Comparison of ENCODE assay signal across 23 cellular contexts in the genomic region with DNA sequence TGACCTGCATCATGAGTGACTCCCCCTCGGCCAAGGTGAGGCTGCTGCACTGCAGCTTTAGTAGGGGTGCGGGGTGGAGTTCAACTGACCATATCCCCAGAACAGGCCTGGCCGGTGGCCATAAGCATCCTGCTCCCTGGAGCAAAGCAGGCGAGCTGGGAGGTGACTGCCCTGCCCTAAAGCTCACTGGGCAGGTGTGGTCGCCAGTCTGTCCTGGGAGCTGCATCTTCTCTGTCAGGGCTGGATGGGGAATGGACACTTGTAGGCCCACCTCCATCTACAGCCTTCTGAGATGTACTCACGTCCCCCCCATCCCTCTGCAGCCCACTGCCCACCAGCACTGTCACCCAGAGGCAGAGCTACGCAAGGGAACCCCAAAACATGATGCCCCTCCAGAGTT. TPM values are rescaled to one million over a fixed set of nuclear protein-coding genes. Genes with fewer than 3 reads are reported as not detected.
DNase-seq lines count a peak whose midpoint lies in the region; ATAC-seq and TF ChIP-seq lines count a peak whose summit lies in the region.
"Had no signal": no experiment of that assay in that cellular context is flagged by ENCODE, and none has a peak within 500 bp of the region (broad histone marks: within the 10 kb centered on the region; RNA-seq: fewer than 3 reads in every experiment).

No MANE protein-coding gene starts in this region.

- no peak overlapping the region for H3K27ac ChIP-seq in left ventricle myocardium inferior (replicated peaks)
- 0 out of 2 replicates have a peak overlapping the region, but pooled peaks have one; percentile 20 for H3K27ac ChIP-seq in DND-41 (ENCODE audit: low read length)
- H3K27ac ChIP-seq in lower lobe of right lung = no peak overlapping the region
- no peak overlapping the region for H3K27ac ChIP-seq in osteoblast (ENCODE audit: low read depth, low read length)
- H3K27ac ChIP-seq in esophagus squamous epithelium = no peak overlapping the region
- H3K27ac ChIP-seq: A549, GM23248 had no signal

- WGBS in esophagus squamous epithelium, 2 donors = 75 to 86% methylated on average over 2 to 6 of the region's 7 CpGs

- no peaks in the 10 kb centered on the region for H3K27me3 Mint-ChIP-seq in activated T-helper 2 cell treated with anti-CD3 and anti-CD28 coated beads, Interferon-gamma antibody, Interleukin-2, Interleukin-4, amounts not matched to agents 10 μg/mL and 5 μg/mL and 100 μg/mL, durations not matched to agents 14 hours and 24 hours and 36 hours (ENCODE audit: low read depth)
- H3K27me3 Mint-ChIP-seq: CD4-positive, alpha-beta memory T cell had no signal

- H3K9ac ChIP-seq in DND-41 (ENCODE audit: low read depth, low read length) = no peak overlapping the region
- H3K9ac ChIP-seq: BLaER1 treated with 17β-estradiol and CSF1 and Interleukin-3, amounts not matched to agents 10 nM and 100 nM; GM23248 had no signal

- H3K4me2 ChIP-seq in DND-41 (ENCODE audit: insufficient read depth, low read length) (no peak overlapping the region), osteoblast (ENCODE audit: insufficient read depth, low read length) (no peak overlapping the region)
- H3K4me2 ChIP-seq: A549 had no signal

- H3K4me3 ChIP-seq in left ventricle myocardium inferior = no peak overlapping the region
- no peak overlapping the region for H3K4me3 ChIP-seq in DND-41 (ENCODE audit: low read depth in 1 of 2, low read length in 2 of 2)
- H3K4me3 ChIP-seq in lower lobe of right lung = no peak overlapping the region
- H3K4me3 ChIP-seq in osteoblast (ENCODE audit: insufficient read depth, low read length) = no peak overlapping the region
- H3K4me3 ChIP-seq in esophagus squamous epithelium = no peak overlapping the region
- H3K4me3 ChIP-seq: A549; BLaER1 treated with 17β-estradiol and CSF1 and Interleukin-3, amounts not matched to agents 10 nM and 100 nM; GM23248 had no signal

- H3K36me3 Mint-ChIP-seq in activated T-helper 2 cell treated with anti-CD3 and anti-CD28 coated beads, Interferon-gamma antibody, Interleukin-2, Interleukin-4, amounts not matched to agents 10 μg/mL and 5 μg/mL and 100 μg/mL, durations not matched to agents 14 hours and 24 hours and 36 hours (ENCODE audit: low read depth) = peaks cover 54% of the 10 kb centered on the region

- peaks cover 17% of the 10 kb centered on the region for H3K4me1 Mint-ChIP-seq in activated T-helper 2 cell treated with anti-CD3 and anti-CD28 coated beads, Interferon-gamma antibody, Interleukin-2, Interleukin-4, amounts not matched to agents 10 μg/mL and 5 μg/mL and 100 μg/mL, durations not matched to agents 14 hours and 24 hours and 36 hours (ENCODE audit: low read depth)

- peak; percentile 54 for DNase-seq in Right ventricle myocardium inferior (ENCODE audit: missing footprints)
- no peak for DNase-seq in left ventricle myocardium inferior
- no peak for DNase-seq in DND-41
- peak; percentile 16 for DNase-seq in lower lobe of right lung
- DNase-seq in osteoblast (ENCODE audit: insufficient read length, low spot score, missing footprints) = peak; percentile 81
- DNase-seq in activated T-helper 2 cell treated with anti-CD3 and anti-CD28 coated beads, Interferon-gamma antibody, Interleukin-2, Interleukin-4, amounts not matched to agents 10 μg/mL and 5 μg/mL and 100 μg/mL, durations not matched to agents 14 hours and 24 hours and 36 hours (ENCODE audit: low spot score) = no peak
- DNase-seq in esophagus squamous epithelium (lab: John Stamatoyannopoulos, UW) = no peak
- no peak for DNase-seq in activated effector memory CD4-positive, alpha-beta T cell treated with anti-CD3 and anti-CD28 coated beads, Interleukin-2, amount 50 U/mL, for 16 hours
- DNase-seq: 8988T; ACHN; AML-193; BE2C; Calu3; CD4-positive, alpha-beta memory T cell; COR-L47; DMS53; DMS79 treated with DMSO at 0.1 percent for 48 hours; GM23248; H7; HCEC 1CT had no signal

- no peak for TF ChIP-seq POLR2A in esophagus squamous epithelium (IDR thresholded peaks at IDR 0.05)

- H3K4me1 ChIP-seq in left ventricle myocardium inferior (peaks cover 5% of the 10 kb centered on the region), DND-41 (ENCODE audit: insufficient read depth, low read length) (peaks cover 3% of the 10 kb centered on the region), lower lobe of right lung (peaks cover 20% of the 10 kb centered on the region), osteoblast (ENCODE audit: insufficient read depth, low read length) (no peaks in the 10 kb centered on the region), esophagus squamous epithelium (peaks cover under 1 to 52% (median 24%) of the 10 kb centered on the region in 3 donors)
- H3K4me1 ChIP-seq: BE2C had no signal

- H4K20me1 ChIP-seq in DND-41 (ENCODE audit: insufficient read depth, low read length) = peaks cover 3% of the 10 kb centered on the region; the same call in 1 of the 2 replicates
- no peaks in the 10 kb centered on the region for H4K20me1 ChIP-seq in osteoblast (ENCODE audit: insufficient read depth, low read length)

- H3K36me3 ChIP-seq in left ventricle myocardium inferior (peaks cover 5% of the 10 kb centered on the region), DND-41 (ENCODE audit: insufficient read depth, low read length) (peaks cover 97% of the 10 kb centered on the region), lower lobe of right lung (peaks cover 87% of the 10 kb centered on the region), osteoblast (ENCODE audit: insufficient read depth, low read length) (no peaks in the 10 kb centered on the region), esophagus squamous epithelium (peaks cover 23 to 100% (median 34%) of the 10 kb centered on the region in 3 donors)
- H3K36me3 ChIP-seq: BE2C had no signal

- intact Hi-C loops in Right ventricle myocardium inferior (cut with DNase I) (no loop called here), left ventricle myocardium inferior (cut with micrococcal nuclease) (no loop called here), lower lobe of right lung (cut with DNase I) (no loop called here), esophagus squamous epithelium (cut with DNase I) (no loop called here)
- intact Hi-C loops in activated T-helper 2 cell treated with anti-CD3 and anti-CD28 coated beads, Interferon-gamma antibody, Interleukin-2, Interleukin-4, amounts not matched to agents 10 μg/mL and 5 μg/mL and 100 μg/mL, durations not matched to agents 14 hours and 24 hours and 36 hours (cut with micrococcal nuclease) = no loop called here

- TF ChIP-seq CTCF in left ventricle myocardium inferior (IDR thresholded peaks at IDR 0.05; ENCODE audit: borderline replicate concordance) = no peak
- no peak for TF ChIP-seq CTCF in DND-41 (IDR thresholded peaks at IDR 0.05; ENCODE audit: borderline replicate concordance, extremely low read depth, low read length, poor library complexity, severe bottlenecking)
- no peak for TF ChIP-seq CTCF in lower lobe of right lung (IDR thresholded peaks at IDR 0.05)
- no peak for TF ChIP-seq CTCF in osteoblast (IDR thresholded peaks at IDR 0.05; ENCODE audit: extremely low read depth, low read depth, low read length)
- TF ChIP-seq CTCF in esophagus squamous epithelium (IDR thresholded peaks at IDR 0.05) = no peak

- H3K9me3 ChIP-seq in left ventricle myocardium inferior (replicated peaks) (no peaks in the 10 kb centered on the region), DND-41 (ENCODE audit: insufficient read depth, low read length, severe bottlenecking) (no peaks in the 10 kb centered on the region), lower lobe of right lung (no peaks in the 10 kb centered on the region), osteoblast (ENCODE audit: low read depth, low read length) (no peaks in the 10 kb centered on the region), esophagus squamous epithelium (no peaks in the 10 kb centered on the region)
- H3K9me3 ChIP-seq: A549; BE2C; BLaER1 treated with 17β-estradiol and CSF1 and Interleukin-3, amounts not matched to agents 10 nM and 100 nM had no signal

- no peak overlapping the region for H2AFZ ChIP-seq in DND-41 (ENCODE audit: low read depth, low read length)
- H2AFZ ChIP-seq in osteoblast (ENCODE audit: low read length) = no peak overlapping the region
- H2AFZ ChIP-seq: GM23248 had no signal

- H3K9me3 Mint-ChIP-seq in activated T-helper 2 cell treated with anti-CD3 and anti-CD28 coated beads, Interferon-gamma antibody, Interleukin-2, Interleukin-4, amounts not matched to agents 10 μg/mL and 5 μg/mL and 100 μg/mL, durations not matched to agents 14 hours and 24 hours and 36 hours = no peaks in the 10 kb centered on the region
- H3K9me3 Mint-ChIP-seq: CD4-positive, alpha-beta memory T cell had no signal

- H3K27me3 ChIP-seq in left ventricle myocardium inferior (ENCODE audit: low read depth) = no peaks in the 10 kb centered on the region
- H3K27me3 ChIP-seq in DND-41 (ENCODE audit: insufficient read depth, low read length, poor library complexity) = no peaks in the 10 kb centered on the region
- H3K27me3 ChIP-seq in lower lobe of right lung (ENCODE audit: low read depth) = no peaks in the 10 kb centered on the region
- H3K27me3 ChIP-seq in osteoblast (ENCODE audit: insufficient read depth, low read length) = no peaks in the 10 kb centered on the region
- H3K27me3 ChIP-seq in esophagus squamous epithelium = no peaks in the 10 kb centered on the region
- H3K27me3 ChIP-seq: BE2C; BLaER1 treated with 17β-estradiol and CSF1 and Interleukin-3, amounts not matched to agents 10 nM and 100 nM had no signal

- no peak for ATAC-seq in Right ventricle myocardium inferior
- no peak for ATAC-seq in DND-41 (ENCODE audit: insufficient read depth, low read depth)
- ATAC-seq in lower lobe of right lung = no peak
- ATAC-seq: A549 had no signal

- no peak overlapping the region for H3K4me3 Mint-ChIP-seq in activated T-helper 2 cell treated with anti-CD3 and anti-CD28 coated beads, Interferon-gamma antibody, Interleukin-2, Interleukin-4, amounts not matched to agents 10 μg/mL and 5 μg/mL and 100 μg/mL, durations not matched to agents 14 hours and 24 hours and 36 hours (ENCODE audit: low read depth)
- H3K4me3 Mint-ChIP-seq: CD14-positive monocyte; CD4-positive, alpha-beta memory T cell had no signal

- no peak overlapping the region for H3K27ac Mint-ChIP-seq in activated T-helper 2 cell treated with anti-CD3 and anti-CD28 coated beads, Interferon-gamma antibody, Interleukin-2, Interleukin-4, amounts not matched to agents 10 μg/mL and 5 μg/mL and 100 μg/mL, durations not matched to agents 14 hours and 24 hours and 36 hours

- H3K79me2 ChIP-seq in DND-41 (ENCODE audit: insufficient read depth, low read length) (no peaks in the 10 kb centered on the region), osteoblast (ENCODE audit: insufficient read depth, low read length) (no peaks in the 10 kb centered on the region)

RNA-seq across cellular contexts. Expression of gene NBEAL2, which starts 14.5 kb away (rescaled TPM):
- 14.5 TPM for total RNA-seq in Right ventricle myocardium inferior
- 12.6 TPM for total RNA-seq in left ventricle myocardium inferior
- total RNA-seq in lower lobe of right lung = 97.0 TPM
- 2.1 and 4.3 TPM in 2 replicates for total RNA-seq in osteoblast
- 120 and 129 TPM in 2 replicates for total RNA-seq in activated T-helper 2 cell treated with anti-CD3 and anti-CD28 coated beads, Interferon-gamma antibody, Interleukin-2, Interleukin-4, amounts not matched to agents 10 μg/mL and 5 μg/mL and 100 μg/mL, durations not matched to agents 14 hours and 24 hours and 36 hours
- total RNA-seq in esophagus squamous epithelium = 100 to 1,000 TPM; 128 to 297 (median 185) TPM

RNA-seq across cellular contexts. Expression of gene CCDC12, which starts 17.4 kb away (rescaled TPM):
- 26.3 TPM for total RNA-seq in Right ventricle myocardium inferior
- total RNA-seq in left ventricle myocardium inferior = 31.0 TPM
- total RNA-seq in lower lobe of right lung = 42.9 TPM
- total RNA-seq in osteoblast = 17.4 and 20.6 TPM in 2 replicates
- total RNA-seq in activated T-helper 2 cell treated with anti-CD3 and anti-CD28 coated beads, Interferon-gamma antibody, Interleukin-2, Interleukin-4, amounts not matched to agents 10 μg/mL and 5 μg/mL and 100 μg/mL, durations not matched to agents 14 hours and 24 hours and 36 hours = 65.3 and 69.2 TPM in 2 replicates
- total RNA-seq in esophagus squamous epithelium = 10 to 100 TPM; 55.5 to 87.5 (median 67.5) TPM

Comparison
In these comparisons a context has a peak if more than half of its experiments do, and no peak if none do; other contexts are left out.
1. DNase-seq: peak in Right ventricle myocardium inferior (single experiment), lower lobe of right lung (single experiment) and osteoblast (single experiment); none in left ventricle myocardium inferior (single experiment), DND-41 (single experiment), activated T-helper 2 cell treated with anti-CD3 and anti-CD28 coated beads, Interferon-gamma antibody, Interleukin-2, Interleukin-4, amounts not matched to agents 10 μg/mL and 5 μg/mL and 100 μg/mL, durations not matched to agents 14 hours and 24 hours and 36 hours (single experiment), esophagus squamous epithelium (single experiment) and activated effector memory CD4-positive, alpha-beta T cell treated with anti-CD3 and anti-CD28 coated beads, Interleukin-2, amount 50 U/mL, for 16 hours (single experiment).